Comparison of ENCODE assay signal across 29 cellular contexts in the genomic region with DNA sequence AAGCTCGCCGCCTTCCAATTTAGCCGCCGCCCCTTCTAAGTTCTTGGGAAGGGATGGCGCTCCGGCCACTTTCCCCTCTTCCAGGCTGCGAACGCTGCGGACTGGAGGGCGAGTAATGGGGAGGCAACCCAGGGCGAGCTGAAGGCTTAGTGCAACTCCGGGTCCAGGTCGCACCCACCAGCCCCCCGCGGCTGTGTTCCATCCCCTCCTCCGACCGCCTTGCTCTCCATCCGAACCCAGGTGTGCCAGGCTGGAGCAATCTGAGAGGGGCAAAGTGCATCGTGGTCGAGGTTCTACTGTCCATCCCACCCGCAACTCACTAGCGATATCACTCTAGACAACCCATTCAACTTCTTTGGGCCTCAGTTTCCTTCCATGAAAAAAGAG. TPM values are rescaled to one million over a fixed set of nuclear protein-coding genes. Genes with fewer than 3 reads are reported as not detected.
DNase-seq lines count a peak whose midpoint lies in the region; ATAC-seq and TF ChIP-seq lines count a peak whose summit lies in the region.
"Had no signal": no experiment of that assay in that cellular context is flagged by ENCODE, and none has a peak within 500 bp of the region (broad histone marks: within the 10 kb centered on the region; RNA-seq: fewer than 3 reads in every experiment).

No MANE protein-coding gene starts in this region.

- H3K79me2 ChIP-seq in PC-3 (ENCODE audit: low read length) (no peaks in the 10 kb centered on the region), osteoblast (ENCODE audit: insufficient read depth, low read length) (no peaks in the 10 kb centered on the region)

- no peaks in the 10 kb centered on the region for H3F3A ChIP-seq in PC-3 (ENCODE audit: low read length, unreplicated experiment)

- no peak overlapping the region for H2AFZ ChIP-seq in PC-3 (ENCODE audit: low read length)
- no peak overlapping the region for H2AFZ ChIP-seq in osteoblast (ENCODE audit: low read length)

- CTCF ChIA-PET in PC-3 (lab: Charles Lee), result no interaction called here

- no peaks in the 10 kb centered on the region for H3K9me2 ChIP-seq in PC-3 (replicated peaks; ENCODE audit: low read length)

- ATAC-seq in PC-3, result no peak
- ATAC-seq: heart left ventricle; natural killer cell treated with Interleukin-12 subunit alpha and Interleukin-12 subunit beta and Interleukin-15 and Interleukin-18, amount 100 ng/mL, for 72 hours had no signal

- DNase-seq in H7, result peak; percentile 45
- DNase-seq in PC-3, result no peak
- peak; percentile 74 for DNase-seq in osteoblast (ENCODE audit: insufficient read length, low spot score, missing footprints)
- DNase-seq in NCI-H524 (lab: John Stamatoyannopoulos, UW), result no peak
- DNase-seq in NCI-H1092 treated with DMSO at 0.1 percent for 48 hours (lab: John Stamatoyannopoulos, UW), result no peak
- DNase-seq in NCI-H69 (lab: John Stamatoyannopoulos, UW), result no peak
- DNase-seq: activated naive CD4-positive, alpha-beta T cell treated with anti-CD3 and anti-CD28 coated beads, Interleukin-2, amount 50 U/mL, for 16 hours; COR-L47; DMS79; GF-D8; heart left ventricle; immature natural killer cell; NCI-H1694 treated with DMSO at 0.1 percent for 48 hours; NCI-H748 treated with DMSO at 0.1 percent for 48 hours; sigmoid colon; tibial artery had no signal

- BruUV-seq in PC-3 (replicated peaks; lab: Mats Ljungman, UMichigan), result no TSS peak

- intact Hi-C loops in PC-3 (cut with micrococcal nuclease), result loop anchor here (5.0 kb wide), 1 partner anchor 38 kb away; no protein-coding TSS in a partner anchor

- H4K20me1 ChIP-seq in PC-3 (ENCODE audit: low read length), result no peaks in the 10 kb centered on the region
- H4K20me1 ChIP-seq in osteoblast (ENCODE audit: insufficient read depth, low read length), result no peaks in the 10 kb centered on the region

- H3K27ac ChIP-seq in PC-3 (ENCODE audit: low read length), result no peak overlapping the region
- H3K27ac ChIP-seq in iPS-20b (ENCODE audit: low read length), result no peak overlapping the region
- no peak overlapping the region for H3K27ac ChIP-seq in osteoblast (ENCODE audit: low read depth, low read length)
- H3K27ac ChIP-seq: ascending aorta, heart left ventricle, sigmoid colon, SK-N-MC, tibial artery, VCaP had no signal

- H3K4me1 ChIP-seq in PC-3 (ENCODE audit: insufficient read depth, low read length) (no peaks in the 10 kb centered on the region), iPS-20b (ENCODE audit: insufficient read depth, low read length) (peaks cover 32% of the 10 kb centered on the region), osteoblast (ENCODE audit: insufficient read depth, low read length) (no peaks in the 10 kb centered on the region)
- H3K4me1 ChIP-seq: HAP-1 had no signal

- peak overlapping the region; percentile 78 for H3K4me2 ChIP-seq in PC-3 (ENCODE audit: low read length)
- no peak overlapping the region for H3K4me2 ChIP-seq in osteoblast (ENCODE audit: insufficient read depth, low read length)

- H3K9me3 ChIP-seq in PC-3 (ENCODE audit: low read length) (no peaks in the 10 kb centered on the region), iPS-20b (ENCODE audit: insufficient read depth, low read depth, low read length) (peaks cover 6% of the 10 kb centered on the region; the same call in 1 of the 2 replicates), osteoblast (ENCODE audit: low read depth, low read length) (no peaks in the 10 kb centered on the region)
- H3K9me3 ChIP-seq: ascending aorta, HAP-1, heart left ventricle, sigmoid colon, tibial artery had no signal

- no peak for TF ChIP-seq CTCF in PC-3 (conservative IDR thresholded peaks at IDR 0.05; ENCODE audit: low read depth, low read length)
- TF ChIP-seq CTCF in osteoblast (IDR thresholded peaks at IDR 0.05; ENCODE audit: extremely low read depth, low read depth, low read length), result no peak

- H3K36me3 ChIP-seq in H7 (replicated peaks; ENCODE audit: control insufficient read depth, insufficient read depth, low read length), result no peaks in the 10 kb centered on the region
- no peaks in the 10 kb centered on the region for H3K36me3 ChIP-seq in PC-3 (ENCODE audit: low read depth, low read length)
- no peaks in the 10 kb centered on the region for H3K36me3 ChIP-seq in iPS-20b (ENCODE audit: insufficient read depth, low read depth, low read length)
- H3K36me3 ChIP-seq in osteoblast (ENCODE audit: insufficient read depth, low read length), result no peaks in the 10 kb centered on the region
- H3K36me3 ChIP-seq: ascending aorta, HAP-1, heart left ventricle, sigmoid colon, tibial artery had no signal

- H3K4me3 ChIP-seq in H7 (ENCODE audit: insufficient read depth, low read depth, low read length), result peak overlapping the region; percentile 42; the same call in 1 of the 2 replicates
- peak overlapping the region; percentile 58; the same call in 1 of the 2 replicates for H3K4me3 ChIP-seq in PC-3 (ENCODE audit: low read length)
- H3K4me3 ChIP-seq in iPS-20b (ENCODE audit: low read length), result peak overlapping the region; percentile 59; the same call in 1 of the 2 replicates
- H3K4me3 ChIP-seq in osteoblast (ENCODE audit: insufficient read depth, low read length), result no peak overlapping the region
- H3K4me3 ChIP-seq: ascending aorta, HAP-1, sigmoid colon, SK-N-MC, tibial artery had no signal

- H3K27me3 ChIP-seq in H7 (ENCODE audit: control insufficient read depth, insufficient read depth, low read length) (peaks cover 95% of the 10 kb centered on the region), PC-3 (ENCODE audit: low read length) (peaks cover 97% of the 10 kb centered on the region), iPS-20b (ENCODE audit: insufficient read depth, low read length) (peaks cover 99% of the 10 kb centered on the region), osteoblast (ENCODE audit: insufficient read depth, low read length) (peaks cover 94% of the 10 kb centered on the region)

- POLR2A ChIA-PET in PC-3 (lab: Charles Lee; ENCODE audit: unreplicated experiment), result no interaction called here

- H3K9ac ChIP-seq in PC-3 (ENCODE audit: low read length), result no peak overlapping the region
- no peak overlapping the region for H3K9ac ChIP-seq in iPS-20b (ENCODE audit: low read depth, low read length)

RNA-seq across cellular contexts. Expression of gene PAX7, which starts 13.4 kb away (rescaled TPM):
- 0.30 and 1.6 TPM in 2 replicates for total RNA-seq in H7 (2014; rRNA removed; shearing (Covaris generic))
- total RNA-seq in PC-3 (2014; rRNA removed), result not detected in 2 replicates
- not detected in 2 replicates for total RNA-seq in osteoblast
- total RNA-seq: ascending aorta; B cell; dermis blood vessel endothelial cell; heart left ventricle; left lobe of liver; LHCN-M2; mesothelial cell of epicardium; natural killer cell treated with Interleukin-12 subunit alpha and Interleukin-12 subunit beta and Interleukin-15 and Interleukin-18, amount 100 ng/mL, for 72 hours; posterior vena cava; sigmoid colon; T-helper 2 cell treated with Interferon-gamma antibody and Interleukin-4, amounts not matched to agents 100 ng/mL and 5 ng/mL, for 36 hours had no signal

Comparison
In these comparisons a context has a peak if more than half of its experiments do, and no peak if none do; other contexts are left out.
1. DNase-seq: peak in H7 (single experiment) and osteoblast (single experiment); none in PC-3 (single experiment), NCI-H524 (0 of 2), NCI-H1092 treated with DMSO at 0.1 percent for 48 hours (single experiment) and NCI-H69 (single experiment).